13 cellular contexts compared by ENCODE assay signal in the genomic region with DNA sequence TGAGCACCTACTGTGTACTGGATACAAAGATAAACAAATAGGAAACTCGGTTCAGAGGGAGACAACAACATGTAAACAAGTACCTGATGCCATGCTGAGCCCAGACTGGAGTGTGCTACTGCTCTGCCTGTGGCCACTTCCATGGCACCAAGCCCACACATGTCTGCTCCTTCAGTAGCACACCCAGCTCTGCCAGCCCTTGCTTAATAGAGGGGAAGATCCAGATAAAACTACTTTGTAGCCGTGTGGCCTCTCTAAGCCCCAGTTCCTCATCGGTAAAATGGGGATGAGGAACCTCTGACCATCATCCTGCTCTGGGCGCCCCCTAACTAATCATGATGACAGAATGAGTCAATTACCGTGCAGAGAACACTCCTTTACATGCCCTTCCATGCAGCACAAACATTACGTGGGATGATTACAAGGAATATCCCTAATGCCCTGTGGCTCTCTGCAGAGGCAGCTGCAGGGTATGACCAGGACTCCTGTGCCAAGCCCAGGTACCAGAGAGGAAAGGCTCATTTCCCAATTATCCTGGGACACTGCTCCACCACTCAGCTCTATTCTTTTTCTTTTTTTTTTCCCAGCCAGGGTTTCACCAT. TPM values are rescaled to one million over a fixed set of nuclear protein-coding genes. Genes with fewer than 3 reads are reported as not detected.
DNase-seq lines count a peak whose midpoint lies in the region; ATAC-seq and TF ChIP-seq lines count a peak whose summit lies in the region.
"Had no signal": no experiment of that assay in that cellular context is flagged by ENCODE, and none has a peak within 500 bp of the region (broad histone marks: within the 10 kb centered on the region; RNA-seq: fewer than 3 reads in every experiment).

No MANE protein-coding gene starts in this region.

- H3K4me1 Mint-ChIP-seq in activated naive CD8-positive, alpha-beta T cell (ENCODE audit: low read depth), result peaks cover 85% of the 10 kb centered on the region
- H3K4me1 Mint-ChIP-seq in activated naive CD8-positive, alpha-beta T cell treated with anti-CD3 and anti-CD28 coated beads, Interleukin-2, amount 50 U/mL, for 24 hours, result peaks cover 93% of the 10 kb centered on the region

- no peaks in the 10 kb centered on the region for H3K9me3 Mint-ChIP-seq in activated naive CD8-positive, alpha-beta T cell (ENCODE audit: low read depth)
- no peaks in the 10 kb centered on the region for H3K9me3 Mint-ChIP-seq in activated naive CD8-positive, alpha-beta T cell treated with anti-CD3 and anti-CD28 coated beads, Interleukin-2, amount 50 U/mL, for 24 hours
- H3K9me3 Mint-ChIP-seq: nephron had no signal

- H3K36me3 ChIP-seq in thyroid gland, result peaks cover 0 to 3% of the 10 kb centered on the region in 2 donors

- peak; percentile 6 for TF ChIP-seq CTCF in foreskin keratinocyte (conservative IDR thresholded peaks at IDR 0.05)
- no peak for TF ChIP-seq CTCF in thyroid gland (IDR thresholded peaks at IDR 0.05)

- no peak for DNase-seq in activated naive CD8-positive, alpha-beta T cell treated with anti-CD3 and anti-CD28 coated beads, Interleukin-2, amount 50 U/mL, for 24 hours
- peak; percentile 81 for DNase-seq in SKM-1 treated with dmso at 0.1 percent for 144 hours (lab: John Stamatoyannopoulos, UW; ENCODE audit: unreplicated experiment)
- DNase-seq in foreskin keratinocyte, result no peak
- DNase-seq in thyroid gland, result peak; percentile 64 to 72
- DNase-seq in effector CD8-positive, alpha-beta T cell (lab: John Stamatoyannopoulos, UW), result no peak
- DNase-seq: activated CD4-positive, alpha-beta T cell treated with anti-CD3 and anti-CD28 coated beads, Interleukin-2, amount 50 U/mL, for 4 hours; KBM-7 had no signal

- ATAC-seq in activated naive CD8-positive, alpha-beta T cell treated with anti-CD3 and anti-CD28 coated beads, Interleukin-2, amount 50 U/mL, for 24 hours, result no peak
- peak; percentile 66 for ATAC-seq in foreskin keratinocyte
- no peak for ATAC-seq in HG03097 (IDR thresholded peaks at IDR 0.05; ENCODE audit: low FRiP score, unreplicated experiment)
- ATAC-seq in HG03045 (IDR thresholded peaks at IDR 0.05; ENCODE audit: unreplicated experiment), result no peak

- peak overlapping the region; percentile 46 for H3K27ac Mint-ChIP-seq in activated naive CD8-positive, alpha-beta T cell
- no peak overlapping the region for H3K27ac Mint-ChIP-seq in activated naive CD8-positive, alpha-beta T cell treated with anti-CD3 and anti-CD28 coated beads, Interleukin-2, amount 50 U/mL, for 24 hours
- H3K27ac Mint-ChIP-seq: B cell had no signal

- no peak for TF ChIP-seq POLR2A in thyroid gland (IDR thresholded peaks at IDR 0.05)

- intact Hi-C loops in thyroid gland (cut with DNase I), result no loop called here

- H3K27me3 ChIP-seq in foreskin keratinocyte (no peaks in the 10 kb centered on the region), thyroid gland (no peaks in the 10 kb centered on the region)

- H3K27ac ChIP-seq in foreskin keratinocyte (no peak overlapping the region), thyroid gland (no peak overlapping the region)
- H3K27ac ChIP-seq: epithelial cell of prostate had no signal

- peak overlapping the region; percentile 35 for H3K4me3 Mint-ChIP-seq in activated naive CD8-positive, alpha-beta T cell
- H3K4me3 Mint-ChIP-seq in activated naive CD8-positive, alpha-beta T cell treated with anti-CD3 and anti-CD28 coated beads, Interleukin-2, amount 50 U/mL, for 24 hours, result no peak overlapping the region
- H3K4me3 Mint-ChIP-seq: B cell, nephron had no signal

- no peaks in the 10 kb centered on the region for H3K9me3 ChIP-seq in thyroid gland

- 60 to 78% methylated on average over 6 of the region's 6 CpGs for WGBS in thyroid gland, 2 donors

- H3K27me3 Mint-ChIP-seq in activated naive CD8-positive, alpha-beta T cell, result no peaks in the 10 kb centered on the region
- no peaks in the 10 kb centered on the region for H3K27me3 Mint-ChIP-seq in activated naive CD8-positive, alpha-beta T cell treated with anti-CD3 and anti-CD28 coated beads, Interleukin-2, amount 50 U/mL, for 24 hours
- H3K27me3 Mint-ChIP-seq: B cell had no signal

- peaks cover 9% of the 10 kb centered on the region for H3K36me3 Mint-ChIP-seq in activated naive CD8-positive, alpha-beta T cell
- peaks cover 57% of the 10 kb centered on the region for H3K36me3 Mint-ChIP-seq in activated naive CD8-positive, alpha-beta T cell treated with anti-CD3 and anti-CD28 coated beads, Interleukin-2, amount 50 U/mL, for 24 hours (ENCODE audit: low read depth)

- peaks cover 8% of the 10 kb centered on the region for H3K4me1 ChIP-seq in foreskin keratinocyte
- peaks cover 34 to 56% of the 10 kb centered on the region in 2 donors for H3K4me1 ChIP-seq in thyroid gland

- H3K4me3 ChIP-seq in thyroid gland (replicated peaks in 1 of 3), result no peak overlapping the region

RNA-seq across cellular contexts. Expression of gene DNMT3A, which starts 34.9 kb away (rescaled TPM):
- 6.6 and 8.0 TPM in 2 replicates for total RNA-seq in foreskin keratinocyte
- polyA plus RNA-seq in foreskin keratinocyte, result 3.0 and 3.2 TPM in 2 replicates
- total RNA-seq in thyroid gland, result 10 to 100 TPM; 17.3 to 40.9 (median 18.8) TPM

Comparison
In these comparisons a context has a peak if more than half of its experiments do, and no peak if none do; other contexts are left out.
1. DNase-seq: peak in SKM-1 treated with dmso at 0.1 percent for 144 hours (single experiment) and thyroid gland (2 of 2); none in activated naive CD8-positive, alpha-beta T cell treated with anti-CD3 and anti-CD28 coated beads, Interleukin-2, amount 50 U/mL, for 24 hours (single experiment), foreskin keratinocyte (0 of 2) and effector CD8-positive, alpha-beta T cell (single experiment).